9 cellular contexts compared by ENCODE assay signal in the genomic region with DNA sequence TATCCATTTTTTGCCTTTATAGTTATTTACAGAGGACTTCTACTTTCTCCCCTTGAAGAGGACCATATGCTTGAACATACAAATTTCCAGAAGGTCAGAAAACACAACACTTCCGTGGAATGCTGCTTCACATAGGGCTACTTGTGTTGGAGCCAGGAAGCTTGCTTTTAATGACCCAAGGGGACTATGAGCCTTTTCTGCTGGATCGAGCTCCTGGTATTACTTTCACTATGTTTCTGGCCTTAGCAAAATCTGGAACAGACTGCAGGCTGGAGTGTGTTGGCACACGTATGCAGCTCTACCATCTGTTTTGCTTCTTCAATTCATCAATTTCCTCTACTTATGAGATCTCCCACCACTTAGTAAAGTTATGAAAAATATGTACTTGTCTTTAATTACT.
A peak's percentile ranks its signal among the peaks of the same experiment; 100 is the strongest.
DNase-seq lines count a peak whose midpoint lies in the region; ATAC-seq, FAIRE-seq and TF ChIP-seq lines count a peak whose summit lies in the region.
"Had no signal": no experiment of that assay in that cellular context is flagged by ENCODE, and none has a peak within 500 bp of the region (broad histone marks: within the 10 kb centered on the region; RNA-seq: fewer than 3 reads in every experiment).

No MANE protein-coding gene starts in this region.

- H3K4me2 ChIP-seq in astrocyte (ENCODE audit: low read length), result peak overlapping the region; percentile 79
- peak overlapping the region; percentile 47 for H3K4me2 ChIP-seq in hepatocyte

- 33% methylated on average over 3 of the region's 3 CpGs for WGBS in hepatocyte (ENCODE audit: low lambda C conversion rate, missing lambda C conversion rate)
- 35 to 63% (median 47%) methylated on average over 3 of the region's 3 CpGs for WGBS in spleen, 5 donors

- H3K9ac ChIP-seq in astrocyte (ENCODE audit: low read length), result peak overlapping the region; percentile 20

- H3K36me3 ChIP-seq in astrocyte (ENCODE audit: insufficient read depth, low read length), result no peaks in the 10 kb centered on the region
- H3K36me3 ChIP-seq in hepatocyte (replicated peaks; ENCODE audit: insufficient read depth, low read depth), result no peaks in the 10 kb centered on the region
- no peaks in the 10 kb centered on the region for H3K36me3 ChIP-seq in spleen

- no peaks in the 10 kb centered on the region for H3K9me3 Mint-ChIP-seq in HFFc6
- H3K9me3 Mint-ChIP-seq in astrocyte (ENCODE audit: unreplicated experiment), result no peaks in the 10 kb centered on the region
- H3K9me3 Mint-ChIP-seq: endodermal cell had no signal

- no peak for TF ChIP-seq POLR2A in spleen (IDR thresholded peaks at IDR 0.05)

- H3K4me1 ChIP-seq in astrocyte (ENCODE audit: insufficient read depth, low read length) (peaks cover 4% of the 10 kb centered on the region), hepatocyte (ENCODE audit: insufficient read depth) (peaks cover 4% of the 10 kb centered on the region), spleen (peaks cover 0 to 18% (median 11%) of the 10 kb centered on the region in 6 donors)

- H3K9me3 ChIP-seq in astrocyte (ENCODE audit: insufficient read depth, low read depth, low read length) (no peaks in the 10 kb centered on the region), hepatocyte (ENCODE audit: low read depth) (no peaks in the 10 kb centered on the region), spleen (no peaks in the 10 kb centered on the region)

- intact Hi-C loops in spleen (cut with DNase I; ENCODE audit: low total_unique reads), result no loop called here

- no peaks in the 10 kb centered on the region for H4K20me1 ChIP-seq in astrocyte (ENCODE audit: insufficient read depth, low read length)
- no peaks in the 10 kb centered on the region for H4K20me1 ChIP-seq in hepatocyte (ENCODE audit: insufficient read depth, poor library complexity, severe bottlenecking)

- no peaks in the 10 kb centered on the region for H3K9me2 ChIP-seq in hepatocyte (replicated peaks; ENCODE audit: insufficient read depth)

- H3K27me3 ChIP-seq in astrocyte (ENCODE audit: insufficient read depth, low read length) (no peaks in the 10 kb centered on the region), hepatocyte (no peaks in the 10 kb centered on the region), spleen (replicated peaks in 1 of 7) (no peaks in the 10 kb centered on the region)

- no peak overlapping the region for H3K27ac ChIP-seq in astrocyte (ENCODE audit: low read depth, low read length)
- H3K27ac ChIP-seq in hepatocyte, result no peak overlapping the region
- peak overlapping the region in 5 of 8 donors; percentile 2 to 54 (median 23) for H3K27ac ChIP-seq in spleen

- TF ChIP-seq CTCF in HFFc6 (IDR thresholded peaks at IDR 0.05) (no peak), astrocyte (IDR thresholded peaks at IDR 0.05; ENCODE audit: insufficient read depth, low read depth, low read length) (no peak), hepatocyte (IDR thresholded peaks at IDR 0.05; ENCODE audit: poor library complexity) (no peak), spleen (IDR thresholded peaks at IDR 0.05 in 8 of 11, conservative IDR thresholded peaks at IDR 0.05 in 3 of 11) (no peak)

- H3K4me1 Mint-ChIP-seq in HFFc6 (ENCODE audit: low read depth) (peaks cover 40% of the 10 kb centered on the region), astrocyte (ENCODE audit: low read depth, unreplicated experiment) (peaks cover 2% of the 10 kb centered on the region)

- H2AFZ ChIP-seq in astrocyte (ENCODE audit: low read depth, low read length), result peak overlapping the region; percentile 77
- H2AFZ ChIP-seq in hepatocyte, result peak overlapping the region; percentile 4

- DNase-seq in HFFc6 (peak; percentile 24), astrocyte (ENCODE audit: low read depth) (peak; percentile 46), hepatocyte (ENCODE audit: low spot score) (peak; percentile 21), spleen (no peak), DMS114 treated with DMSO at 0.1 percent for 48 hours (lab: John Stamatoyannopoulos, UW; ENCODE audit: unreplicated experiment) (no peak), GDM1 (lab: John Stamatoyannopoulos, UW) (no peak)
- DNase-seq in stimulated activated naive CD8-positive, alpha-beta T cell treated with anti-CD3 and anti-CD28 coated beads, Interleukin-15, Interleukin-2, amounts not matched to agents 100 U/mL and 50 U/mL, for 24 hours, result no peak
- DNase-seq: endodermal cell had no signal

- H3K27me3 Mint-ChIP-seq in HFFc6 (ENCODE audit: insufficient read depth) (no peaks in the 10 kb centered on the region), astrocyte (ENCODE audit: low read depth, unreplicated experiment) (no peaks in the 10 kb centered on the region)

- ATAC-seq in stimulated activated naive CD8-positive, alpha-beta T cell treated with anti-CD3 and anti-CD28 coated beads, Interleukin-15, Interleukin-2, amounts not matched to agents 100 U/mL and 50 U/mL, for 24 hours, result no peak
- ATAC-seq in HG03520 (IDR thresholded peaks at IDR 0.05; ENCODE audit: unreplicated experiment), result no peak

- H3K4me3 ChIP-seq in astrocyte (ENCODE audit: insufficient read depth, low read depth, low read length), result peak overlapping the region; percentile 35
- H3K4me3 ChIP-seq in hepatocyte, result no peak overlapping the region
- peak overlapping the region in 1 of 8 donors; percentile 21 for H3K4me3 ChIP-seq in spleen

- no peaks in the 10 kb centered on the region for H3K79me2 ChIP-seq in astrocyte (ENCODE audit: insufficient read depth, low read length)
- no peaks in the 10 kb centered on the region for H3K79me2 ChIP-seq in hepatocyte

- H3K36me3 Mint-ChIP-seq in HFFc6 (ENCODE audit: low read depth) (peaks cover 7% of the 10 kb centered on the region; the same call in 1 of the 2 replicates), astrocyte (ENCODE audit: low read depth, unreplicated experiment) (no peaks in the 10 kb centered on the region)

- peak overlapping the region; percentile 70 for H3K4me3 Mint-ChIP-seq in HFFc6
- no peak overlapping the region for H3K4me3 Mint-ChIP-seq in astrocyte (ENCODE audit: unreplicated experiment)
- H3K4me3 Mint-ChIP-seq: endodermal cell had no signal

- no peak for FAIRE-seq in astrocyte (lab: Jason Lieb, UNC)

- H3K27ac Mint-ChIP-seq in HFFc6 (peak overlapping the region; percentile 75), astrocyte (ENCODE audit: unreplicated experiment) (no peak overlapping the region)
- H3K27ac Mint-ChIP-seq: endodermal cell had no signal

Comparison
In these comparisons a context has a peak if more than half of its experiments do, and no peak if none do; other contexts are left out.
1. DNase-seq: peak in HFFc6 (single experiment), astrocyte (single experiment) and hepatocyte (single experiment); none in spleen (single experiment), DMS114 treated with DMSO at 0.1 percent for 48 hours (single experiment), stimulated activated naive CD8-positive, alpha-beta T cell treated with anti-CD3 and anti-CD28 coated beads, Interleukin-15, Interleukin-2, amounts not matched to agents 100 U/mL and 50 U/mL, for 24 hours (single experiment) and GDM1 (single experiment).
2. H3K27ac ChIP-seq: peak in spleen (5 of 8); none in astrocyte (single experiment) and hepatocyte (single experiment).